Comparison of ENCODE assay signal across 24 cellular contexts in the genomic region with DNA sequence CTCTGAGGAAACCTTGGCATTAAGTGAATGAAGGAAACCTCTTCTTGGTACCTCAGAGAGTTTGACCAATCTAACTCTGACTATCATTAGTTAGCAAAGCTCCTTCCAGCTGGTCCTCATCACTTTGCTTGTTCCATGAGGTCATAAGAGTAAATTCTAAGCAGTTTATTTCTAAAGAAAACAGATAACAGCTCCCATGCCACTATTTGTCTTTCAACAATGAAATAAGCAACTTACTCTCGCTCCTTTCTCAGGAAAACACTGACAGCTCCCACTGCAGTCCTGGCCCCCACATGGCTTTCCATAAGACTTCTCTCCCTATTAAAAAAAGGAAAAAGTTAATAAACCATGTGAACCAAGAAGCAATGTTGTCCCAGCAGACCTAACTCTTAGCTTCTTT.
A peak's percentile ranks its signal among the peaks of the same experiment; 100 is the strongest.
DNase-seq lines count a peak whose midpoint lies in the region; ATAC-seq, FAIRE-seq and TF ChIP-seq lines count a peak whose summit lies in the region.
"Had no signal": no experiment of that assay in that cellular context is flagged by ENCODE, and none has a peak within 500 bp of the region (broad histone marks: within the 10 kb centered on the region; RNA-seq: fewer than 3 reads in every experiment).

No MANE protein-coding gene starts in this region.

- H3K4me1 ChIP-seq in A549 (peaks cover 88% of the 10 kb centered on the region), HepG2 (ENCODE audit: insufficient read depth, low read length) (peaks cover 39% of the 10 kb centered on the region)
- no peaks in the 10 kb centered on the region for H3K4me1 ChIP-seq in CD4-positive, alpha-beta memory T cell (ENCODE audit: insufficient read depth, low read length)

- no peak overlapping the region for H3K9ac ChIP-seq in HepG2 (ENCODE audit: insufficient read depth, low read depth, low read length)

- TF ChIP-seq CTCF in A549 (IDR thresholded peaks at IDR 0.05) (no peak), fibroblast of pulmonary artery (IDR thresholded peaks at IDR 0.05; ENCODE audit: low read length, missing control alignments) (no peak), mesothelial cell of epicardium (IDR thresholded peaks at IDR 0.05; ENCODE audit: unreplicated experiment) (no peak), HepG2 (CRISPR knock-in tag; IDR thresholded peaks at IDR 0.05) (no peak)

- no peaks in the 10 kb centered on the region for H3K27me3 Mint-ChIP-seq in mesothelial cell of epicardium (ENCODE audit: low read depth)
- peaks cover 0 to 1% of the 10 kb centered on the region in 2 donors for H3K27me3 Mint-ChIP-seq in CD4-positive, alpha-beta memory T cell

- no peak overlapping the region for H3K4me3 Mint-ChIP-seq in mesothelial cell of epicardium
- no peak overlapping the region for H3K4me3 Mint-ChIP-seq in CD4-positive, alpha-beta memory T cell
- H3K4me3 Mint-ChIP-seq: CD8-positive, alpha-beta memory T cell; HFFc6; IgD-negative memory B cell had no signal

- H3K4me2 ChIP-seq in A549, result peak overlapping the region; percentile 51; the same call in 1 of the 3 replicates
- H3K4me2 ChIP-seq in HepG2 (ENCODE audit: low read depth, low read length), result no peak overlapping the region

- peaks cover 51% of the 10 kb centered on the region for H3K4me1 Mint-ChIP-seq in mesothelial cell of epicardium
- H3K4me1 Mint-ChIP-seq in CD4-positive, alpha-beta memory T cell, result no peaks in the 10 kb centered on the region
- H3K4me1 Mint-ChIP-seq: CD8-positive, alpha-beta memory T cell; IgD-negative memory B cell had no signal

- no peak for ATAC-seq in A549
- no peak for ATAC-seq in HepG2

- no TSS peak for BruUV-seq in HepG2 (replicated peaks; lab: Mats Ljungman, UMichigan)

- peak; percentile 28 for FAIRE-seq in A549 (lab: Jason Lieb, UNC)
- FAIRE-seq in HepG2 (lab: Jason Lieb, UNC), result no peak
- FAIRE-seq: G401.6 had no signal

- TF ChIP-seq RAD21 in A549 (conservative IDR thresholded peaks at IDR 0.05 in 1 of 2, IDR thresholded peaks at IDR 0.05 in 1 of 2), result no peak
- TF ChIP-seq RAD21 in HepG2 (CRISPR knock-in tag; IDR thresholded peaks at IDR 0.05), result no peak

- H3K4me3 ChIP-seq in A549, result no peak overlapping the region
- H3K4me3 ChIP-seq in fibroblast of pulmonary artery (replicated peaks; ENCODE audit: low read depth, low read length), result no peak overlapping the region
- H3K4me3 ChIP-seq in CD4-positive, alpha-beta memory T cell (ENCODE audit: low read length in 2 of 2), result no peak overlapping the region
- no peak overlapping the region for H3K4me3 ChIP-seq in HepG2 (replicated peaks in 1 of 3; ENCODE audit: insufficient read depth in 1 of 3, low read depth in 2 of 3, low read length in 3 of 3)
- H3K4me3 ChIP-seq: SK-N-MC had no signal

- TF ChIP-seq POLR2A in A549 (IDR thresholded peaks at IDR 0.05; ENCODE audit: low read length) (no peak), HepG2 (IDR thresholded peaks at IDR 0.05; ENCODE audit: insufficient read depth in 1 of 2, low read depth in 2 of 2, low read length in 2 of 2) (no peak)

- CTCF ChIA-PET in A549 (lab: Yijun Ruan, JAX), result interaction anchor here (1.7 kb wide), 1 partner anchor 86 kb away, joined by 6 read pairs; no protein-coding TSS in a partner anchor
- CTCF ChIA-PET in CD4-positive, alpha-beta memory T cell (lab: Charles Lee; ENCODE audit: partially characterized antibody), result no interaction called here
- CTCF ChIA-PET in HepG2 (lab: Yijun Ruan, JAX; ENCODE audit: low intra/inter-chr PET ratio, low total read pairs), result no interaction called here

- TF ChIP-seq EP300 in A549 (IDR thresholded peaks at IDR 0.05) (no peak), HepG2 (IDR thresholded peaks at IDR 0.05; ENCODE audit: low read depth in 2 of 2, low read length in 2 of 2) (no peak), HepG2 (CRISPR knock-in tag; IDR thresholded peaks at IDR 0.05; ENCODE audit: borderline replicate concordance) (no peak)

- POLR2A ChIA-PET in A549 (lab: Yijun Ruan, JAX) (no interaction called here), HepG2 (lab: Yijun Ruan, JAX) (no interaction called here)
- POLR2A ChIA-PET in CD4-positive, alpha-beta memory T cell (lab: Charles Lee; ENCODE audit: partially characterized antibody), result no interaction called here

- 88% methylated on average over 1 of the region's 1 CpG for WGBS in A549 (ENCODE audit: missing lambda C conversion rate)
- WGBS in HepG2 (ENCODE audit: low lambda C conversion rate), result 100% methylated on average over 1 of the region's 1 CpG

- H3K79me2 ChIP-seq in HepG2 (ENCODE audit: insufficient read depth, low read length), result no peaks in the 10 kb centered on the region

- H3K9me3 ChIP-seq in A549 (no peaks in the 10 kb centered on the region), HepG2 (ENCODE audit: low read length) (no peaks in the 10 kb centered on the region)
- H3K9me3 ChIP-seq in CD4-positive, alpha-beta memory T cell (ENCODE audit: control insufficient read depth in 1 of 2, low read length in 2 of 2), result no peaks in the 10 kb centered on the region

- intact Hi-C loops in CD4-positive, alpha-beta memory T cell (cut with micrococcal nuclease), result no loop called here
- intact Hi-C loops in HepG2 (cut with micrococcal nuclease; ENCODE audit: unreplicated experiment), result no loop called here

- in situ Hi-C loops in HepG2 (cut with HindIII; ENCODE audit: extremely low pct_ligation_motif_present, low pct_unique_long_range_greater_than_20kb), result no loop called here

- H3K36me3 Mint-ChIP-seq in mesothelial cell of epicardium, result no peaks in the 10 kb centered on the region
- H3K36me3 Mint-ChIP-seq in CD4-positive, alpha-beta memory T cell, result no peaks in the 10 kb centered on the region
- H3K36me3 Mint-ChIP-seq: CD8-positive, alpha-beta memory T cell; IgD-negative memory B cell had no signal

- H2AFZ ChIP-seq in HepG2 (ENCODE audit: low read length), result no peak overlapping the region

- no peaks in the 10 kb centered on the region for H3K36me3 ChIP-seq in CD4-positive, alpha-beta memory T cell (ENCODE audit: insufficient read depth, low read length)
- H3K36me3 ChIP-seq in HepG2 (replicated peaks in 1 of 2; ENCODE audit: control insufficient read depth in 1 of 2, insufficient read depth in 2 of 2, low read length in 2 of 2), result no peaks in the 10 kb centered on the region

- H3K27ac ChIP-seq in A549 (peak overlapping the region; percentile 84 to 90), HepG2 (ENCODE audit: extremely low read length, insufficient read depth, low read length) (no peak overlapping the region)
- no peak overlapping the region for H3K27ac ChIP-seq in CD4-positive, alpha-beta memory T cell (ENCODE audit: low read depth, low read length)
- H3K27ac ChIP-seq: 22Rv1, SK-N-MC had no signal

- no peaks in the 10 kb centered on the region for H3K27me3 ChIP-seq in CD4-positive, alpha-beta memory T cell (ENCODE audit: insufficient read depth, low read length)
- H3K27me3 ChIP-seq in HepG2 (ENCODE audit: control insufficient read depth in 1 of 2, insufficient read depth in 2 of 2, low read length in 2 of 2), result no peaks in the 10 kb centered on the region

- H4K20me1 ChIP-seq in HepG2 (ENCODE audit: insufficient read depth, low read length), result no peaks in the 10 kb centered on the region

- peak overlapping the region; percentile 77 for H3K27ac Mint-ChIP-seq in mesothelial cell of epicardium
- H3K27ac Mint-ChIP-seq in CD4-positive, alpha-beta memory T cell, result no peak overlapping the region
- H3K27ac Mint-ChIP-seq: CD8-positive, alpha-beta memory T cell; HFFc6; IgD-negative memory B cell had no signal

- DNase-seq in A549 (ENCODE audit: low read depth in 1 of 2, low spot score in 1 of 2) (no peak), amniotic epithelial cell (ENCODE audit: low read depth) (peak; percentile 67), fibroblast of pulmonary artery (ENCODE audit: low read depth) (peak; percentile 57), mesothelial cell of epicardium (ENCODE audit: low spot score in 2 of 2, unreplicated experiment in 2 of 2) (no peak), NCI-H226 (no peak), NCI-H345 treated with DMSO at 0.1 percent for 48 hours (lab: John Stamatoyannopoulos, UW; ENCODE audit: unreplicated experiment) (no peak), HepG2 (ENCODE audit: low spot score) (no peak)
- no peak for DNase-seq in CD4-positive, alpha-beta memory T cell
- DNase-seq: AML-193; C1 segment of cervical spinal cord; Calu3; CD8-positive, alpha-beta memory T cell; DMS153; H7; HFFc6; NCI-H1417; NCI-H1694 treated with DMSO at 0.1 percent for 48 hours; NCI-H2081 treated with DMSO at 0.1 percent for 48 hours; SHP77; SW 1271 had no signal

- H3K9me3 Mint-ChIP-seq in mesothelial cell of epicardium, result no peaks in the 10 kb centered on the region
- no peaks in the 10 kb centered on the region for H3K9me3 Mint-ChIP-seq in CD4-positive, alpha-beta memory T cell
- H3K9me3 Mint-ChIP-seq: CD8-positive, alpha-beta memory T cell had no signal

TF ChIP-seq in A549, 52 proteins besides CTCF, POLR2A, EP300 and RAD21:
- no peak for TF ChIP-seq MAFK (IDR thresholded peaks at IDR 0.05; ENCODE audit: partially characterized antibody)
- TF ChIP-seq PHF8 (IDR thresholded peaks at IDR 0.05; ENCODE audit: borderline replicate concordance, low read depth), result no peak
- TF ChIP-seq NR3C1 (IDR thresholded peaks at IDR 0.05), result no peak
- no peak for TF ChIP-seq TFCP2L1 (CRISPR knock-in tag; IDR thresholded peaks at IDR 0.05)

TF ChIP-seq in HepG2, 621 proteins besides CTCF, POLR2A, EP300 and RAD21 (continues in another document):
- TF ChIP-seq FOXO1 (CRISPR knock-in tag; IDR thresholded peaks at IDR 0.05), result no peak
- no peak for TF ChIP-seq GATAD2A (CRISPR knock-in tag; IDR thresholded peaks at IDR 0.05)
- TF ChIP-seq RXRA (CRISPR knock-in tag; IDR thresholded peaks at IDR 0.05), result no peak
- no peak for TF ChIP-seq MTA1 (CRISPR knock-in tag; IDR thresholded peaks at IDR 0.05; ENCODE audit: borderline replicate concordance)
- no peak for TF ChIP-seq ZNF563 (CRISPR knock-in tag; IDR thresholded peaks at IDR 0.05)
- no peak for TF ChIP-seq ZNF12 (CRISPR knock-in tag; IDR thresholded peaks at IDR 0.05)
- TF ChIP-seq ZNF547 (CRISPR knock-in tag; IDR thresholded peaks at IDR 0.05), result no peak
- TF ChIP-seq HDAC2 (CRISPR knock-in tag; IDR thresholded peaks at IDR 0.05), result no peak
- TF ChIP-seq ZFP36L1 (CRISPR knock-in tag; IDR thresholded peaks at IDR 0.05), result no peak
- TF ChIP-seq SP4 (CRISPR knock-in tag; IDR thresholded peaks at IDR 0.05), result no peak
- no peak for TF ChIP-seq HHEX (CRISPR knock-in tag; IDR thresholded peaks at IDR 0.05)
- TF ChIP-seq HNRNPUL1 (IDR thresholded peaks at IDR 0.05; ENCODE audit: low read depth, low read length), result no peak
- TF ChIP-seq HNRNPL (IDR thresholded peaks at IDR 0.05; ENCODE audit: low read depth, low read length), result no peak

Comparison
In these comparisons a context has a peak if more than half of its experiments do, and no peak if none do; other contexts are left out.
1. DNase-seq: peak in amniotic epithelial cell (single experiment) and fibroblast of pulmonary artery (single experiment); none in A549 (0 of 2), mesothelial cell of epicardium (0 of 2), NCI-H226 (single experiment), NCI-H345 treated with DMSO at 0.1 percent for 48 hours (single experiment), CD4-positive, alpha-beta memory T cell (0 of 5) and HepG2 (single experiment).
2. H3K27ac ChIP-seq: peak in A549 (2 of 2); none in CD4-positive, alpha-beta memory T cell (single experiment) and HepG2 (single experiment).